Comparison of ENCODE assay signal across 8 cellular contexts in genomic region chr12:50056629-50056976, GRCh38. TPM values are rescaled to one million over a fixed set of nuclear protein-coding genes. Genes with fewer than 3 reads are reported as not detected.
A peak's percentile ranks its signal among the peaks of the same experiment; 100 is the strongest.
DNase-seq lines count a peak whose midpoint lies in the region; ATAC-seq and TF ChIP-seq lines count a peak whose summit lies in the region.

No MANE protein-coding gene starts in this region.

- H3F3A ChIP-seq in SK-N-SH (replicated peaks; ENCODE audit: insufficient read depth) (peaks cover 7% of the 10 kb centered on the region), SU-DHL-6 (ENCODE audit: insufficient read depth) (no peaks in the 10 kb centered on the region)

- H3K9me3 Mint-ChIP-seq in stimulated activated effector memory CD8-positive, alpha-beta T cell treated with anti-CD3 and anti-CD28 coated beads, Interleukin-12 subunit alpha, Interleukin-12 subunit beta, amount 100 ng/mL, for 72 hours, result no peaks in the 10 kb centered on the region

- H3K9me2 ChIP-seq in SK-N-SH (no peaks in the 10 kb centered on the region), SU-DHL-6 (replicated peaks; ENCODE audit: insufficient read depth, low read length) (no peaks in the 10 kb centered on the region)

- no peaks in the 10 kb centered on the region for H3K36me3 Mint-ChIP-seq in stimulated activated effector memory CD8-positive, alpha-beta T cell treated with anti-CD3 and anti-CD28 coated beads, Interleukin-12 subunit alpha, Interleukin-12 subunit beta, amount 100 ng/mL, for 72 hours

- TF ChIP-seq EP300 in SK-N-SH (IDR thresholded peaks at IDR 0.05; ENCODE audit: borderline replicate concordance in 1 of 2, low read depth in 1 of 2, low read length in 1 of 2), result no peak

- CTCF ChIA-PET in SK-N-SH (lab: Yijun Ruan, JAX), result interaction anchor here (0.7 to 37.6 kb wide), 33 partner anchors 12 to 307 kb away, joined by 3 to 1401 read pairs (median 6); partner anchors contain the start of genes AQP5, AQP6, COX14 and RACGAP1

- TF ChIP-seq CTCF in SK-N-SH (IDR thresholded peaks at IDR 0.05) (no peak), SU-DHL-6 (IDR thresholded peaks at IDR 0.05; ENCODE audit: insufficient read depth, low read length, poor library complexity, severe bottlenecking) (no peak), fibroblast of the aortic adventitia (IDR thresholded peaks at IDR 0.05; ENCODE audit: insufficient read depth, low read length) (no peak)

- peaks cover 32% of the 10 kb centered on the region for H3K4me1 Mint-ChIP-seq in stimulated activated effector memory CD8-positive, alpha-beta T cell treated with anti-CD3 and anti-CD28 coated beads, Interleukin-12 subunit alpha, Interleukin-12 subunit beta, amount 100 ng/mL, for 72 hours

- no peak for TF ChIP-seq POLR2A in GM18505 (IDR thresholded peaks at IDR 0.05; ENCODE audit: borderline replicate concordance, extremely low read depth, insufficient read depth, insufficient read length)

- H3K27me3 ChIP-seq in SK-N-SH (ENCODE audit: insufficient read depth) (peaks cover 7% of the 10 kb centered on the region), SU-DHL-6 (ENCODE audit: low read length) (no peaks in the 10 kb centered on the region)

- H3K9me3 ChIP-seq in SK-N-SH (no peaks in the 10 kb centered on the region), SU-DHL-6 (ENCODE audit: insufficient read depth, low read length) (no peaks in the 10 kb centered on the region)

- H3K27ac ChIP-seq in SK-N-SH (ENCODE audit: low read depth in 2 of 2, low read length in 1 of 2) (no peak overlapping the region), SU-DHL-6 (ENCODE audit: low read depth, low read length) (no peak overlapping the region)

- peak overlapping the region; percentile 84; the same call in 1 of the 2 replicates for H2AFZ ChIP-seq in SK-N-SH (ENCODE audit: low read depth)
- H2AFZ ChIP-seq in SU-DHL-6 (ENCODE audit: low read depth, low read length, severe bottlenecking), result no peak overlapping the region

- H3K4me2 ChIP-seq in SK-N-SH (peak overlapping the region; percentile 77), SU-DHL-6 (ENCODE audit: low read depth, low read length, poor library complexity, severe bottlenecking) (peak overlapping the region; percentile 65)

- DNase-seq in SK-N-SH (no peak), fibroblast of the aortic adventitia (ENCODE audit: low read depth) (no peak)
- DNase-seq in stimulated activated effector memory CD8-positive, alpha-beta T cell treated with anti-CD3 and anti-CD28 coated beads, Interleukin-12 subunit alpha, Interleukin-12 subunit beta, amount 100 ng/mL, for 72 hours (ENCODE audit: low spot score in 2 of 2), result no peak

- H3K9ac ChIP-seq in SK-N-SH (peak overlapping the region; percentile 63; the same call in 1 of the 2 replicates), SU-DHL-6 (ENCODE audit: low read length) (no peak overlapping the region)

- no peak for ATAC-seq in SK-N-SH treated with all-trans-retinoic acid at 6 μM for 48 hours
- ATAC-seq in stimulated activated effector memory CD8-positive, alpha-beta T cell treated with anti-CD3 and anti-CD28 coated beads, Interleukin-12 subunit alpha, Interleukin-12 subunit beta, amount 100 ng/mL, for 72 hours, result no peak
- ATAC-seq in GM18505 (IDR thresholded peaks at IDR 0.05; ENCODE audit: unreplicated experiment), result no peak
- no peak for ATAC-seq in HG02571 (IDR thresholded peaks at IDR 0.05; ENCODE audit: unreplicated experiment)
- ATAC-seq in GM21576 (IDR thresholded peaks at IDR 0.05; ENCODE audit: unreplicated experiment), result no peak

- no peak overlapping the region for H3K27ac Mint-ChIP-seq in stimulated activated effector memory CD8-positive, alpha-beta T cell treated with anti-CD3 and anti-CD28 coated beads, Interleukin-12 subunit alpha, Interleukin-12 subunit beta, amount 100 ng/mL, for 72 hours

- H3K79me2 ChIP-seq in SK-N-SH (ENCODE audit: insufficient read depth) (no peaks in the 10 kb centered on the region), SU-DHL-6 (ENCODE audit: insufficient read depth, low read length) (no peaks in the 10 kb centered on the region)

- peaks cover 7 to 29% of the 10 kb centered on the region in 2 experiments; a peak in 2 of 4 replicates for H3K4me1 ChIP-seq in SK-N-SH (ENCODE audit: control insufficient read depth in 1 of 2, insufficient read depth in 2 of 2, low read depth in 1 of 2, low read length in 1 of 2)

- POLR2A ChIA-PET in SK-N-SH (lab: Yijun Ruan, JAX), result interaction anchor here (0.7 to 1.0 kb wide), 2 partner anchors 73 to 88 kb away, joined by 3 read pairs; no protein-coding TSS in a partner anchor

- WGBS in SK-N-SH (ENCODE audit: low lambda C conversion rate), result 83% methylated on average over 3 of the region's 3 CpGs

- H3K36me3 ChIP-seq in SK-N-SH (replicated peaks in 1 of 2; ENCODE audit: control insufficient read depth in 1 of 2, insufficient read depth in 2 of 2, low read length in 1 of 2) (peaks cover 0 to 4% of the 10 kb centered on the region in 2 experiments), SU-DHL-6 (ENCODE audit: low read length) (no peaks in the 10 kb centered on the region)

- H3K4me3 ChIP-seq in SK-N-SH (ENCODE audit: low read depth in 2 of 2, low read length in 1 of 2) (peak overlapping the region; percentile 64 to 71), SU-DHL-6 (ENCODE audit: insufficient read depth, low read length, poor library complexity, severe bottlenecking) (no peak overlapping the region), fibroblast of the aortic adventitia (ENCODE audit: low read depth, low read length) (peak overlapping the region; percentile 74)

- TF ChIP-seq RAD21 in SK-N-SH (IDR thresholded peaks at IDR 0.05; ENCODE audit: low read length), result no peak

- H4K20me1 ChIP-seq in SK-N-SH (ENCODE audit: insufficient read depth) (no peaks in the 10 kb centered on the region), SU-DHL-6 (ENCODE audit: low read depth, low read length) (no peaks in the 10 kb centered on the region)

- peak overlapping the region; percentile 73 for H3K4me3 Mint-ChIP-seq in stimulated activated effector memory CD8-positive, alpha-beta T cell treated with anti-CD3 and anti-CD28 coated beads, Interleukin-12 subunit alpha, Interleukin-12 subunit beta, amount 100 ng/mL, for 72 hours

TF ChIP-seq in SK-N-SH, 30 proteins besides CTCF, POLR2A, EP300 and RAD21 (continues in another document):
- no peak for TF ChIP-seq NRF1 (IDR thresholded peaks at IDR 0.05; ENCODE audit: low read depth, low read length)
- no peak for TF ChIP-seq POLR2AphosphoS5 (IDR thresholded peaks at IDR 0.05; ENCODE audit: low read depth, low read length)
- TF ChIP-seq PBX3 (IDR thresholded peaks at IDR 0.05), result no peak
- TF ChIP-seq TEAD4 (IDR thresholded peaks at IDR 0.05; ENCODE audit: borderline replicate concordance, insufficient read depth), result no peak
- no peak for TF ChIP-seq GABPA (IDR thresholded peaks at IDR 0.05; ENCODE audit: low read depth)
- TF ChIP-seq NFIC (IDR thresholded peaks at IDR 0.05; ENCODE audit: borderline replicate concordance), result no peak
- TF ChIP-seq FOXJ3 (CRISPR knock-in tag; IDR thresholded peaks at IDR 0.05), result no peak

TF ChIP-seq in SK-N-SH treated with all-trans-retinoic acid at 6 μM for 48 hours, 23 proteins besides CTCF, POLR2A, EP300 and RAD21 (continues in another document):
- TF ChIP-seq ZC3H10 (CRISPR knock-in tag; IDR thresholded peaks at IDR 0.05) (no peak), ARNTL (CRISPR knock-in tag; IDR thresholded peaks at IDR 0.05; ENCODE audit: borderline replicate concordance, low read depth) (no peak), ZFP3 (CRISPR knock-in tag; IDR thresholded peaks at IDR 0.05) (no peak), TOX (CRISPR knock-in tag; IDR thresholded peaks at IDR 0.05; ENCODE audit: borderline replicate concordance) (no peak), OSR1 (CRISPR knock-in tag; IDR thresholded peaks at IDR 0.05) (no peak), PPARA (CRISPR knock-in tag; IDR thresholded peaks at IDR 0.05; ENCODE audit: borderline replicate concordance) (no peak)
- TF ChIP-seq, protein P1, sequence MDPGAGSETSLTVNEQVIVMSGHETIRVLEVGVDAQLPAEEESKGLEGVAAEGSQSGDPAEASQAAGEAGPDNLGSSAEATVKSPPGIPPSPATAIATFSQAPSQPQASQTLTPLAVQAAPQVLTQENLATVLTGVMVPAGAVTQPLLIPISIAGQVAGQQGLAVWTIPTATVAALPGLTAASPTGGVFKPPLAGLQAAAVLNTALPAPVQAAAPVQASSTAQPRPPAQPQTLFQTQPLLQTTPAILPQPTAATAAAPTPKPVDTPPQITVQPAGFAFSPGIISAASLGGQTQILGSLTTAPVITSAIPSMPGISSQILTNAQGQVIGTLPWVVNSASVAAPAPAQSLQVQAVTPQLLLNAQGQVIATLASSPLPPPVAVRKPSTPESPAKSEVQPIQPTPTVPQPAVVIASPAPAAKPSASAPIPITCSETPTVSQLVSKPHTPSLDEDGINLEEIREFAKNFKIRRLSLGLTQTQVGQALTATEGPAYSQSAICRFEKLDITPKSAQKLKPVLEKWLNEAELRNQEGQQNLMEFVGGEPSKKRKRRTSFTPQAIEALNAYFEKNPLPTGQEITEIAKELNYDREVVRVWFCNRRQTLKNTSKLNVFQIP (CRISPR knock-in tag; IDR thresholded peaks at IDR 0.05; ENCODE audit: borderline replicate concordance, low read depth), result no peak

RNA-seq across cellular contexts. Expression of gene ASIC1, which starts 0.8 kb away (rescaled TPM):
- polyA plus RNA-seq in SK-N-SH (2012; rRNA removed), result 24.3 and 28.4 TPM in 2 replicates
- polyA plus RNA-seq in SK-N-SH (2012; cell fraction: cytosol; rRNA removed), result 13.0 and 18.6 TPM in 2 replicates
- polyA plus RNA-seq in SK-N-SH (2012; cell fraction: nucleus; rRNA removed), result 49.9 and 58.9 TPM in 2 replicates
- 4.9 and 5.2 TPM in 2 replicates for total RNA-seq in fibroblast of the aortic adventitia (ENCODE audit: low replicate concordance)

RNA-seq across cellular contexts. Expression of gene SMARCD1, which starts 28.5 kb away (rescaled TPM):
- polyA plus RNA-seq in SK-N-SH (2012; rRNA removed), result 58.5 and 77.2 TPM in 2 replicates
- polyA plus RNA-seq in SK-N-SH (2012; cell fraction: cytosol; rRNA removed), result 37.1 and 43.2 TPM in 2 replicates
- 190 and 230 TPM in 2 replicates for polyA plus RNA-seq in SK-N-SH (2012; cell fraction: nucleus; rRNA removed)
- 33.4 and 49.0 TPM in 2 replicates for total RNA-seq in fibroblast of the aortic adventitia (ENCODE audit: low replicate concordance)

RNA-seq across cellular contexts. Expression of gene RACGAP1, which starts 31.3 kb away (rescaled TPM):
- polyA plus RNA-seq in SK-N-SH (2012; rRNA removed), result 21.5 and 23.4 TPM in 2 replicates
- polyA plus RNA-seq in SK-N-SH (2012; cell fraction: cytosol; rRNA removed), result 25.5 and 28.2 TPM in 2 replicates
- polyA plus RNA-seq in SK-N-SH (2012; cell fraction: nucleus; rRNA removed), result 16.0 and 24.4 TPM in 2 replicates
- 18.6 and 88.1 TPM in 2 replicates for total RNA-seq in fibroblast of the aortic adventitia (ENCODE audit: low replicate concordance)

RNA-seq across cellular contexts. Expression of gene GPD1, which starts 47.2 kb away (rescaled TPM):
- polyA plus RNA-seq in SK-N-SH (2012; rRNA removed), result 0.07 and 0.26 TPM in 2 replicates
- polyA plus RNA-seq in SK-N-SH (2012; cell fraction: cytosol; rRNA removed), result 0.06 and 0.07 TPM in 2 replicates
- polyA plus RNA-seq in SK-N-SH (2012; cell fraction: nucleus; rRNA removed), result 0.72 and 1.0 TPM in 2 replicates
- total RNA-seq in fibroblast of the aortic adventitia (ENCODE audit: low replicate concordance), result 0.36 TPM in 1 of 2 replicates, not detected in the other

RNA-seq across cellular contexts. Expression of gene COX14, which starts 55.4 kb away (rescaled TPM):
- polyA plus RNA-seq in SK-N-SH (2012; rRNA removed), result 204 and 218 TPM in 2 replicates
- polyA plus RNA-seq in SK-N-SH (2012; cell fraction: cytosol; rRNA removed), result 212 and 214 TPM in 2 replicates
- polyA plus RNA-seq in SK-N-SH (2012; cell fraction: nucleus; rRNA removed), result 56.4 and 74.7 TPM in 2 replicates
- 12.5 and 36.4 TPM in 2 replicates for total RNA-seq in fibroblast of the aortic adventitia (ENCODE audit: low replicate concordance)
